ENCODE assay signal across 9 cellular contexts in the genomic region with DNA sequence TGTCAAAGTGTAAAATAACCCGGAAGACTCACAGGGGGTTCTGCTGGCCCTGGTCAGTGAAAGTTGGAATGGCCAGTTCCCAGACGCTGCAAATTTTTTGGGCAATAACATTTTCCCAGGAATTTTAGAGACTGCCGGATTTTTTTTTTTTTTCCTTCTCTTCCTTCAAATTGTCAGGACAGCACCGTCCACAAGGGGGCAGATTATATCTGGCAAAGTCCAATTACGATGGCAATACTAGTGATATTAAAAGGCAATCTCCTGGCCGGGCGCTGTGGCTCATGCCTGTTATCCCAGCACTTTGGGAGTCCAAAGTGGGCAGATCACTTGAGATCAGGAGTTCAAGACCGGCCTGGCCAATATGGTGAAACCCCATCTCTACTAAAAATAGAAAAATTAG. TPM values are rescaled to one million over a fixed set of nuclear protein-coding genes. Genes with fewer than 3 reads are reported as not detected.
DNase-seq lines count a peak whose midpoint lies in the region; ATAC-seq, FAIRE-seq and TF ChIP-seq lines count a peak whose summit lies in the region.
"Had no signal": no experiment of that assay in that cellular context is flagged by ENCODE, and none has a peak within 500 bp of the region (broad histone marks: within the 10 kb centered on the region; RNA-seq: fewer than 3 reads in every experiment).

No MANE protein-coding gene starts in this region.

- BruUV-seq in PC-9 (replicated peaks; lab: Mats Ljungman, UMichigan): no TSS peak
- BruUV-seq in mammary epithelial cell (replicated peaks; lab: Mats Ljungman, UMichigan): no TSS peak
- no TSS peak for BruUV-seq in HepG2 (replicated peaks; lab: Mats Ljungman, UMichigan)

- H3K27ac ChIP-seq in PC-9: no peak overlapping the region
- no peak overlapping the region for H3K27ac ChIP-seq in mammary epithelial cell (ENCODE audit: insufficient read depth, low read depth, low read length)
- no peak overlapping the region for H3K27ac ChIP-seq in HepG2 (ENCODE audit: extremely low read length, insufficient read depth, low read length)
- no peak overlapping the region for H3K27ac ChIP-seq in thyroid gland

- H3K79me2 ChIP-seq in PC-9 (ENCODE audit: low read depth) (no peaks in the 10 kb centered on the region), mammary epithelial cell (ENCODE audit: insufficient read depth, low read length) (no peaks in the 10 kb centered on the region), HepG2 (ENCODE audit: insufficient read depth, low read length) (no peaks in the 10 kb centered on the region)

- no peak for FAIRE-seq in HepG2 (lab: Jason Lieb, UNC)
- FAIRE-seq: islet of Langerhans had no signal

- H3K9me3 ChIP-seq in HAP-1 (no peaks in the 10 kb centered on the region), PC-9 (ENCODE audit: insufficient read depth, low read depth) (no peaks in the 10 kb centered on the region), mammary epithelial cell (replicated peaks; ENCODE audit: insufficient read depth, low read length) (no peaks in the 10 kb centered on the region), HepG2 (ENCODE audit: low read length) (no peaks in the 10 kb centered on the region), thyroid gland (no peaks in the 10 kb centered on the region)

- CTCF ChIA-PET in PC-9 (lab: Charles Lee) (interaction anchor here (1.8 kb wide), 1 partner anchor 24 kb away, joined by 8 read pairs; no protein-coding TSS in a partner anchor), mammary epithelial cell (lab: Charles Lee; ENCODE audit: low non-redundant PET) (no interaction called here), HepG2 (lab: Yijun Ruan, JAX; ENCODE audit: low intra/inter-chr PET ratio, low total read pairs) (interaction anchor here (1.5 to 2.2 kb wide), 2 partner anchors 24 to 27 kb away, joined by 4 to 43 read pairs; no protein-coding TSS in a partner anchor)

- 44% methylated on average over 5 of the region's 8 CpGs for WGBS in mammary epithelial cell (ENCODE audit: low coverage, missing lambda C conversion rate)
- 4% methylated on average over 6 of the region's 8 CpGs for WGBS in HepG2 (ENCODE audit: low lambda C conversion rate)
- WGBS in thyroid gland, 2 donors: 13 to 15% methylated on average over 7 to 8 of the region's 8 CpGs

- TF ChIP-seq EP300 in HepG2 (IDR thresholded peaks at IDR 0.05; ENCODE audit: low read depth in 2 of 2, low read length in 2 of 2): no peak
- no peak for TF ChIP-seq EP300 in HepG2 (CRISPR knock-in tag; IDR thresholded peaks at IDR 0.05; ENCODE audit: borderline replicate concordance)

- TF ChIP-seq RAD21 in HepG2 (CRISPR knock-in tag; IDR thresholded peaks at IDR 0.05): no peak

- H3K4me3 ChIP-seq in HAP-1 (no peak overlapping the region), PC-9 (no peak overlapping the region), mammary epithelial cell (replicated peaks in 1 of 3; ENCODE audit: insufficient read depth in 1 of 3, low read depth in 2 of 3, low read length in 3 of 3) (no peak overlapping the region), HepG2 (replicated peaks in 1 of 3; ENCODE audit: insufficient read depth in 1 of 3, low read depth in 2 of 3, low read length in 3 of 3) (no peak overlapping the region), thyroid gland (replicated peaks in 1 of 3) (no peak overlapping the region)

- H3K27me3 ChIP-seq in HAP-1 (ENCODE audit: low read depth) (no peaks in the 10 kb centered on the region), PC-9 (ENCODE audit: insufficient read depth, low read depth) (no peaks in the 10 kb centered on the region), mammary epithelial cell (ENCODE audit: insufficient read depth, low read length) (no peaks in the 10 kb centered on the region), HepG2 (ENCODE audit: control insufficient read depth in 1 of 2, insufficient read depth in 2 of 2, low read length in 2 of 2) (no peaks in the 10 kb centered on the region), thyroid gland (no peaks in the 10 kb centered on the region)

- no peak overlapping the region for H3K9ac ChIP-seq in mammary epithelial cell (ENCODE audit: insufficient read depth, low read length)
- H3K9ac ChIP-seq in HepG2 (ENCODE audit: insufficient read depth, low read depth, low read length): no peak overlapping the region

- intact Hi-C loops in PC-9 (cut with micrococcal nuclease; ENCODE audit: unreplicated experiment) (loop anchor here (1.0 to 10.0 kb wide), 2 partner anchors 24 to 344 kb away; no protein-coding TSS in a partner anchor), mammary epithelial cell (cut with micrococcal nuclease) (loop anchor here (1.0 kb wide), 1 partner anchor 24 kb away; no protein-coding TSS in a partner anchor), HepG2 (cut with micrococcal nuclease; ENCODE audit: unreplicated experiment) (loop anchor here (1.0 kb wide), 1 partner anchor 24 kb away; no protein-coding TSS in a partner anchor), thyroid gland (cut with DNase I) (no loop called here)

- TF ChIP-seq POLR2A in HepG2 (IDR thresholded peaks at IDR 0.05; ENCODE audit: insufficient read depth in 1 of 2, low read depth in 2 of 2, low read length in 2 of 2) (no peak), thyroid gland (IDR thresholded peaks at IDR 0.05) (no peak)

- H3F3A ChIP-seq in PC-9 (ENCODE audit: insufficient read depth, low read depth): no peaks in the 10 kb centered on the region

- TF ChIP-seq CTCF in PC-9 (conservative IDR thresholded peaks at IDR 0.05) (peak; percentile 86), mammary epithelial cell (conservative IDR thresholded peaks at IDR 0.05 in 1 of 2, IDR thresholded peaks at IDR 0.05 in 1 of 2; ENCODE audit: extremely low read depth in 1 of 2, insufficient read depth in 1 of 2, low read depth in 1 of 2, low read length in 2 of 2) (peak; percentile 46 to 59), HepG2 (CRISPR knock-in tag; IDR thresholded peaks at IDR 0.05) (peak; percentile 63), thyroid gland (IDR thresholded peaks at IDR 0.05) (peak in 5 of 6 experiments; percentile 38 to 62 (median 53))

- dilution Hi-C loops in mammary epithelial cell (cut with HindIII; ENCODE audit: low sequenced_read_pairs): no loop called here

- H3K36me3 ChIP-seq in HAP-1 (replicated peaks) (no peaks in the 10 kb centered on the region), PC-9 (ENCODE audit: low read depth) (no peaks in the 10 kb centered on the region), mammary epithelial cell (ENCODE audit: insufficient read depth, low read length) (no peaks in the 10 kb centered on the region), HepG2 (replicated peaks in 1 of 2; ENCODE audit: control insufficient read depth in 1 of 2, insufficient read depth in 2 of 2, low read length in 2 of 2) (no peaks in the 10 kb centered on the region), thyroid gland (no peaks in the 10 kb centered on the region)

- H4K20me1 ChIP-seq in PC-9 (ENCODE audit: insufficient read depth): no peaks in the 10 kb centered on the region
- no peaks in the 10 kb centered on the region for H4K20me1 ChIP-seq in mammary epithelial cell (ENCODE audit: insufficient read depth, low read length)
- H4K20me1 ChIP-seq in HepG2 (ENCODE audit: insufficient read depth, low read length): no peaks in the 10 kb centered on the region

- DNase-seq in COLO668 (lab: John Stamatoyannopoulos, UW; ENCODE audit: unreplicated experiment): peak; percentile 30
- peak; percentile 54 to 86 for DNase-seq in HAP-1 (ENCODE audit: low spot score in 2 of 2)
- DNase-seq in PC-9: peak; percentile 41 to 58
- DNase-seq in mammary epithelial cell: no peak
- peak; percentile 27 for DNase-seq in HepG2 (ENCODE audit: low spot score)
- DNase-seq in thyroid gland: peak; percentile 65 to 70

- ATAC-seq in HepG2 (0 out of 3 replicates have a peak, but pooled peaks have one; percentile 31), GM19463 (IDR thresholded peaks at IDR 0.05; ENCODE audit: unreplicated experiment) (no peak), HG03108 (IDR thresholded peaks at IDR 0.05; ENCODE audit: unreplicated experiment) (no peak)

- no peaks in the 10 kb centered on the region for H3K9me2 ChIP-seq in PC-9 (ENCODE audit: insufficient read depth)

- peak overlapping the region; percentile 49 for H3K4me2 ChIP-seq in PC-9
- no peak overlapping the region for H3K4me2 ChIP-seq in mammary epithelial cell (ENCODE audit: insufficient read depth, low read depth, low read length)
- no peak overlapping the region for H3K4me2 ChIP-seq in HepG2 (ENCODE audit: low read depth, low read length)

- H2AFZ ChIP-seq in PC-9 (no peak overlapping the region), mammary epithelial cell (ENCODE audit: low read depth, low read length) (no peak overlapping the region), HepG2 (ENCODE audit: low read length) (no peak overlapping the region)

- POLR2A ChIA-PET in PC-9 (lab: Charles Lee; ENCODE audit: unreplicated experiment): interaction anchor here (0.7 kb wide), 1 partner anchor 264 kb away, joined by 26 read pairs; no protein-coding TSS in a partner anchor
- POLR2A ChIA-PET in HepG2 (lab: Yijun Ruan, JAX): interaction anchor here (1.2 kb wide), 1 partner anchor 24 kb away, joined by 5 read pairs; no protein-coding TSS in a partner anchor

- in situ Hi-C loops in HAP-1 (cut with MboI; ENCODE audit: low sequenced_read_pairs) (no loop called here), mammary epithelial cell (cut with MboI; ENCODE audit: low sequenced_read_pairs in 2 of 2) (no loop called here), HepG2 (cut with HindIII; ENCODE audit: extremely low pct_ligation_motif_present, low pct_unique_long_range_greater_than_20kb) (no loop called here)

- H3K4me1 ChIP-seq in HAP-1 (peaks cover 6% of the 10 kb centered on the region), PC-9 (replicated peaks; ENCODE audit: insufficient read depth) (no peaks in the 10 kb centered on the region), mammary epithelial cell (ENCODE audit: insufficient read depth, low read length) (peaks cover 12% of the 10 kb centered on the region), HepG2 (ENCODE audit: insufficient read depth, low read length) (no peaks in the 10 kb centered on the region; the same call in 1 of the 2 replicates), thyroid gland (peaks cover 5 to 17% of the 10 kb centered on the region in 2 donors)

RNA-seq across cellular contexts. Expression of a gene that starts 20.5 kb away (rescaled TPM):
- total RNA-seq in PC-9 (2021): 714 and 807 TPM in 2 replicates
- total RNA-seq in mammary epithelial cell: 100 to 1,000 TPM; 204 to 339 TPM
- polyA plus RNA-seq in mammary epithelial cell: 768 TPM
- 460 TPM for polyA minus RNA-seq in mammary epithelial cell
- 300 and 472 TPM in 2 replicates for total RNA-seq in HepG2 (2016; rRNA removed; fragmentation: Illumina TruSeq; extraction: Trizol)
- 168 and 187 TPM in 2 replicates for total RNA-seq in HepG2 (2016; cell fraction: cytosol; rRNA removed; fragmentation: Illumina TruSeq; extraction: Trizol; ENCODE audit: low read depth)
- 312 and 459 TPM in 2 replicates for total RNA-seq in HepG2 (2016; cell fraction: insoluble cytoplasmic fraction; rRNA removed; fragmentation: Illumina TruSeq; extraction: Trizol)
- 296 and 308 TPM in 2 replicates for total RNA-seq in HepG2 (2016; cell fraction: membrane; rRNA removed; fragmentation: Illumina TruSeq; extraction: Trizol)
- 148 TPM in 2 replicates for total RNA-seq in HepG2 (2016; cell fraction: nucleus; rRNA removed; fragmentation: Illumina TruSeq; extraction: Trizol)
- 356 and 402 TPM in 2 replicates for polyA plus RNA-seq in HepG2 (2011; rRNA removed)
- polyA plus RNA-seq in HepG2 (2011; cell fraction: cytosol; rRNA removed): 679 and 773 TPM in 2 replicates
- 192 and 211 TPM in 2 replicates for polyA plus RNA-seq in HepG2 (2011; cell fraction: nucleus; rRNA removed)
- 586 and 628 TPM in 2 replicates for polyA plus RNA-seq in HepG2 (2012)
- polyA plus RNA-seq in HepG2 (2016; cell fraction: cytosol; fragmentation: Illumina TruSeq; extraction: Trizol; ENCODE audit: low read depth): 295 and 308 TPM in 2 replicates
- 691 and 717 TPM in 2 replicates for polyA plus RNA-seq in HepG2 (2016; cell fraction: insoluble cytoplasmic fraction; fragmentation: Illumina TruSeq; extraction: Trizol; ENCODE audit: low read depth)
- 394 and 413 TPM in 2 replicates for polyA plus RNA-seq in HepG2 (2016; cell fraction: membrane; fragmentation: Illumina TruSeq; extraction: Trizol; ENCODE audit: low read depth)
- polyA plus RNA-seq in HepG2 (2016; cell fraction: nucleus; fragmentation: Illumina TruSeq; extraction: Trizol; ENCODE audit: insufficient read depth, low read depth): 277 and 278 TPM in 2 replicates
- polyA minus RNA-seq in HepG2 (2011; rRNA and poly(A)+ RNA removed; ENCODE audit: low replicate concordance): 640 and 785 TPM in 2 replicates
- polyA minus RNA-seq in HepG2 (2011; cell fraction: cytosol; rRNA and poly(A)+ RNA removed): 273 and 289 TPM in 2 replicates
- polyA minus RNA-seq in HepG2 (2011; cell fraction: nucleus; rRNA and poly(A)+ RNA removed): 64.6 and 78.3 TPM in 2 replicates
- total RNA-seq in thyroid gland: 100 to 1,000 TPM; 110 to 269 (median 202) TPM
